9 cellular contexts compared by ENCODE assay signal in genomic region chr12:89856431-89856830, GRCh38.
DNase-seq lines count a peak whose midpoint lies in the region; ATAC-seq, FAIRE-seq and TF ChIP-seq lines count a peak whose summit lies in the region.
"Had no signal": no experiment of that assay in that cellular context is flagged by ENCODE, and none has a peak within 500 bp of the region (broad histone marks: within the 10 kb centered on the region; RNA-seq: fewer than 3 reads in every experiment).

No MANE protein-coding gene starts in this region.

- H3K79me2 ChIP-seq in K562 (ENCODE audit: control insufficient read depth, insufficient read depth, low read length) (no peaks in the 10 kb centered on the region), hepatocyte (no peaks in the 10 kb centered on the region)

- ATAC-seq in GM21619 (IDR thresholded peaks at IDR 0.05; ENCODE audit: unreplicated experiment) = peak; percentile 86
- peak; percentile 51; the same call in 1 of the 3 replicates for ATAC-seq in K562

- TF ChIP-seq POLR2A in K562 (conservative IDR thresholded peaks at IDR 0.05) = no peak

- H3K9me3 ChIP-seq in K562 (replicated peaks; ENCODE audit: control insufficient read depth, insufficient read depth, low read depth, low read length) = no peaks in the 10 kb centered on the region
- no peaks in the 10 kb centered on the region for H3K9me3 ChIP-seq in hepatocyte (ENCODE audit: low read depth)

- H3K4me1 ChIP-seq in K562 (replicated peaks in 1 of 2; ENCODE audit: control insufficient read depth in 2 of 2, insufficient read depth in 2 of 2, low read length in 2 of 2) (no peaks in the 10 kb centered on the region; a peak in 1 of 5 replicates), hepatocyte (ENCODE audit: insufficient read depth) (no peaks in the 10 kb centered on the region)

- H3K27ac ChIP-seq in K562 (ENCODE audit: extremely low read depth, low read depth, low read length) (no peak overlapping the region), hepatocyte (no peak overlapping the region)

- no peaks in the 10 kb centered on the region for H3K9me1 ChIP-seq in K562 (ENCODE audit: control insufficient read depth, insufficient read depth, low read length)

- POLR2A ChIA-PET in K562 (lab: Yijun Ruan, JAX) = interaction anchor here (0.9 kb wide), 1 partner anchor 10 kb away, joined by 3 read pairs; no protein-coding TSS in a partner anchor

- TF ChIP-seq CTCF in GM13976 (IDR thresholded peaks at IDR 0.05; ENCODE audit: borderline replicate concordance, control extremely low read depth, extremely low read depth, insufficient read depth, missing control alignments) = no peak
- no peak for TF ChIP-seq CTCF in K562 (IDR thresholded peaks at IDR 0.05 in 2 of 3, conservative IDR thresholded peaks at IDR 0.05 in 1 of 3; ENCODE audit: insufficient read depth in 2 of 3, low read depth in 1 of 3, low read length in 3 of 3)
- TF ChIP-seq CTCF in hepatocyte (IDR thresholded peaks at IDR 0.05; ENCODE audit: poor library complexity) = no peak

- no peaks in the 10 kb centered on the region for H3K27me3 ChIP-seq in K562 (ENCODE audit: control insufficient read depth in 2 of 2, insufficient read depth in 2 of 2, low read length in 2 of 2)
- no peaks in the 10 kb centered on the region for H3K27me3 ChIP-seq in hepatocyte
- H3K27me3 ChIP-seq in H7 (ENCODE audit: control insufficient read depth, insufficient read depth, low read length) = no peaks in the 10 kb centered on the region

- WGBS in K562 (ENCODE audit: insufficient coverage, low coverage, missing lambda C conversion rate) = 0% methylated on average over 1 of the region's 1 CpG
- WGBS in hepatocyte (ENCODE audit: low lambda C conversion rate, missing lambda C conversion rate) = 85% methylated on average over 1 of the region's 1 CpG

- no TSS peak for BruUV-seq in K562 (replicated peaks; lab: Mats Ljungman, UMichigan)

- intact Hi-C loops in K562 (cut with micrococcal nuclease) = loop anchor here (10.0 kb wide), 1 partner anchor 312 kb away; no protein-coding TSS in a partner anchor

- H3K4me2 ChIP-seq in K562 (ENCODE audit: insufficient read depth, low read length) (no peak overlapping the region), hepatocyte (no peak overlapping the region)

- H3K36me3 ChIP-seq in K562 (ENCODE audit: control insufficient read depth, insufficient read depth, low read length) (no peaks in the 10 kb centered on the region), hepatocyte (replicated peaks; ENCODE audit: insufficient read depth, low read depth) (no peaks in the 10 kb centered on the region), H7 (replicated peaks; ENCODE audit: control insufficient read depth, insufficient read depth, low read length) (no peaks in the 10 kb centered on the region)

- no peaks in the 10 kb centered on the region for H4K20me1 ChIP-seq in K562 (replicated peaks; ENCODE audit: control insufficient read depth, insufficient read depth, low read length)
- H4K20me1 ChIP-seq in hepatocyte (ENCODE audit: insufficient read depth, poor library complexity, severe bottlenecking) = no peaks in the 10 kb centered on the region

- peak; percentile 28 for FAIRE-seq in HTR-8/SVneo (lab: Jason Lieb, UNC)
- FAIRE-seq in K562 (lab: Jason Lieb, UNC) = no peak

- H2AFZ ChIP-seq in K562 (ENCODE audit: low read depth, low read length) (no peak overlapping the region), hepatocyte (no peak overlapping the region)

- peak; percentile 48 for DNase-seq in GM13976 (ENCODE audit: low spot score)
- DNase-seq in HTR-8/SVneo (ENCODE audit: insufficient read length, low spot score) = peak; percentile 28
- DNase-seq in K562 (ENCODE audit: extremely low read depth in 1 of 4, low spot score in 3 of 4) = peak in 1 of 4 experiments; percentile 19
- DNase-seq in cortex of kidney (lab: John Stamatoyannopoulos, UW) = no peak
- DNase-seq in hepatocyte (ENCODE audit: low spot score) = no peak
- no peak for DNase-seq in effector CD8-positive, alpha-beta T cell (lab: John Stamatoyannopoulos, UW)
- no peak for DNase-seq in H7

- peak; percentile 64 for TF ChIP-seq EP300 in K562 (IDR thresholded peaks at IDR 0.05; ENCODE audit: low read length)

- TF ChIP-seq RAD21 in K562 (CRISPR knock-in tag; conservative IDR thresholded peaks at IDR 0.05 in 1 of 2, IDR thresholded peaks at IDR 0.05 in 1 of 2) = peak in 1 of 2 experiments; percentile 24; a peak in 2 of 4 replicates

- H3K9me2 ChIP-seq in hepatocyte (replicated peaks; ENCODE audit: insufficient read depth) = no peaks in the 10 kb centered on the region

- no peak overlapping the region for H3K9ac ChIP-seq in K562 (ENCODE audit: insufficient read depth in 1 of 2, low read depth in 2 of 2, low read length in 2 of 2)

- H3K4me3 ChIP-seq in K562 = no peak overlapping the region
- H3K4me3 ChIP-seq in hepatocyte = no peak overlapping the region
- no peak overlapping the region for H3K4me3 ChIP-seq in H7 (ENCODE audit: insufficient read depth, low read depth, low read length)
- H3K4me3 ChIP-seq: lung had no signal

- in situ Hi-C loops in GM13976 (cut with MboI; ENCODE audit: low sequenced_read_pairs, unreplicated experiment) (no loop called here), K562 (cut with MboI) (no loop called here)

- CTCF ChIA-PET in K562 (lab: Yijun Ruan, JAX; ENCODE audit: low intra/inter-chr PET ratio) = no interaction called here

TF ChIP-seq in K562, 482 proteins besides CTCF, POLR2A, EP300 and RAD21 (continues in another document):
- TF ChIP-seq DPF2 (IDR thresholded peaks at IDR 0.05) (0 out of 2 replicates have a peak, but pooled peaks have one; percentile 16), ETV6 (IDR thresholded peaks at IDR 0.05; ENCODE audit: borderline replicate concordance in 1 of 2, low read depth in 2 of 2, low read length in 1 of 2) (peak in 1 of 2 experiments; percentile 31; a peak in 1 of 4 replicates), ETV6 (CRISPR knock-in tag; IDR thresholded peaks at IDR 0.05; ENCODE audit: borderline replicate concordance) (no peak), SPI1 (IDR thresholded peaks at IDR 0.05; ENCODE audit: borderline replicate concordance, low read depth, low read length) (peak; percentile 55; the same call in 1 of the 2 replicates), GTF2E2 (tag; IDR thresholded peaks at IDR 0.05) (0 out of 2 replicates have a peak, but pooled peaks have one; percentile 55), TOE1 (IDR thresholded peaks at IDR 0.05; ENCODE audit: borderline replicate concordance) (no peak), TOE1 (CRISPR knock-in tag; IDR thresholded peaks at IDR 0.05; ENCODE audit: borderline replicate concordance, low read depth) (no peak), SOX6 (IDR thresholded peaks at IDR 0.05) (peak; percentile 66), FOSL1 (tag; conservative IDR thresholded peaks at IDR 0.05) (peak; percentile 90), MEIS2 (IDR thresholded peaks at IDR 0.05; ENCODE audit: partially characterized antibody) (peak; percentile 97), HDAC2 (IDR thresholded peaks at IDR 0.05) (0 out of 2 replicates have a peak, but pooled peaks have one; percentile 36), BACH1 (tag; IDR thresholded peaks at IDR 0.05) (peak; percentile 68; the same call in 1 of the 2 replicates), TEAD4 (IDR thresholded peaks at IDR 0.05; ENCODE audit: low read length) (peak; percentile 71; the same call in 1 of the 2 replicates), TEAD4 (CRISPR knock-in tag; IDR thresholded peaks at IDR 0.05; ENCODE audit: borderline replicate concordance) (no peak), NKRF (IDR thresholded peaks at IDR 0.05; ENCODE audit: borderline replicate concordance) (no peak), NFE2 (IDR thresholded peaks at IDR 0.05; ENCODE audit: low read depth) (peak; percentile 59; the same call in 1 of the 2 replicates), ATF3 (IDR thresholded peaks at IDR 0.05) (peak; percentile 68), ATF3 (CRISPR knock-in tag; conservative IDR thresholded peaks at IDR 0.05) (no peak), VEZF1 (CRISPR knock-in tag; IDR thresholded peaks at IDR 0.05) (peak; percentile 46), SMARCC2 (IDR thresholded peaks at IDR 0.05; ENCODE audit: low read depth) (peak; percentile 40; the same call in 1 of the 2 replicates), SMARCE1 (IDR thresholded peaks at IDR 0.05) (peak; percentile 74; the same call in 1 of the 2 replicates)

Comparison
In these comparisons a context has a peak if more than half of its experiments do, and no peak if none do; other contexts are left out.
1. DNase-seq: peak in GM13976 (single experiment) and HTR-8/SVneo (single experiment); none in cortex of kidney (single experiment), hepatocyte (single experiment), effector CD8-positive, alpha-beta T cell (single experiment) and H7 (single experiment).